Comparison of ENCODE assay signal across 8 cellular contexts in the genomic region with DNA sequence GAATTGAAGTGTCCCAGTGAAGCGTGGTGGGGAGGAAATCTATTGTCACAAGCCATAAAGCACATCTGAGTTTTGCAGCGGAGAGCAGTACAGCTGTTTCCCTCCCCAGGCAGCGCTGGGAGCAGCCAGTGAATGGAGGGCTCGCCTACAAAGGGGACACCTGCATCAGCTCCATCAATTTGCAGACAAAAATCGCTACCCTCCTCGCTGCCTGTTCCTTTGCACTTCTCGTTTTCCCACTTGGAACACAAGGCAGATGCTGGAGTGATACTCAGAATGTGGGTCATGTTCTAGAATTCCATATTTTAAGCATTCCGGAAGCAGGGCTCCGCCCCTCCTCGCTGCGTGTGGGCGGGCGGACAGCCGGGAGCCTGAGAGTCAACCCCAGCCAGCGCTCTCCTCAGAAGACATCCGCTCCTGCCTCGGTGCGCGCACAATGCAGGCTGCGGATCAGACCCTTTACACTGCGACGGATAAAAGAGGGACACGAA.
DNase-seq lines count a peak whose midpoint lies in the region; ATAC-seq and TF ChIP-seq lines count a peak whose summit lies in the region.

No MANE protein-coding gene starts in this region.

- TF ChIP-seq CTCF in body of pancreas (IDR thresholded peaks at IDR 0.05), result no peak
- TF ChIP-seq CTCF in left lung (IDR thresholded peaks at IDR 0.05), result no peak
- no peak for TF ChIP-seq CTCF in uterus (IDR thresholded peaks at IDR 0.05)

- no peaks in the 10 kb centered on the region for H3K27me3 ChIP-seq in body of pancreas
- H3K27me3 ChIP-seq in left lung, result no peaks in the 10 kb centered on the region
- H3K27me3 ChIP-seq in uterus, result no peaks in the 10 kb centered on the region

- TF ChIP-seq POLR2A in body of pancreas (IDR thresholded peaks at IDR 0.05), result no peak
- TF ChIP-seq POLR2A in uterus (IDR thresholded peaks at IDR 0.05), result no peak

- H3K9me3 ChIP-seq in body of pancreas (no peaks in the 10 kb centered on the region), left lung (no peaks in the 10 kb centered on the region), uterus (no peaks in the 10 kb centered on the region)

- ATAC-seq in GM21360 (IDR thresholded peaks at IDR 0.05; ENCODE audit: unreplicated experiment), result peak; percentile 89
- ATAC-seq in body of pancreas, result peak; percentile 33
- peak; percentile 73 for ATAC-seq in left lung
- no peak for ATAC-seq in GM19397 (IDR thresholded peaks at IDR 0.05; ENCODE audit: unreplicated experiment)
- ATAC-seq in GM18520 (IDR thresholded peaks at IDR 0.05; ENCODE audit: unreplicated experiment), result no peak

- H3K4me1 ChIP-seq in body of pancreas (no peaks in the 10 kb centered on the region), left lung (peaks cover 0 to 11% of the 10 kb centered on the region in 2 donors), uterus (no peaks in the 10 kb centered on the region)

- H3K27ac ChIP-seq in body of pancreas, result no peak overlapping the region
- no peak overlapping the region for H3K27ac ChIP-seq in left lung
- H3K27ac ChIP-seq in uterus, result no peak overlapping the region

- no peaks in the 10 kb centered on the region for H3K36me3 ChIP-seq in body of pancreas (replicated peaks in 1 of 2; ENCODE audit: insufficient read depth in 1 of 2, low read depth in 2 of 2)
- peaks cover 0 to 6% of the 10 kb centered on the region in 2 donors for H3K36me3 ChIP-seq in left lung
- no peaks in the 10 kb centered on the region for H3K36me3 ChIP-seq in uterus

- WGBS in body of pancreas, 2 donors, result 44 to 61% methylated on average over 23 of the region's 23 CpGs

- H3K4me3 ChIP-seq in body of pancreas (no peak overlapping the region), left lung (no peak overlapping the region), uterus (no peak overlapping the region)

- peak; percentile 33 for DNase-seq in CD1c-positive myeloid dendritic cell (ENCODE audit: extremely low spot score)
- peak; percentile 14 for DNase-seq in NCI-H1092 (lab: John Stamatoyannopoulos, UW)
- DNase-seq in body of pancreas, result no peak
- no peak for DNase-seq in left lung
- no peak for DNase-seq in uterus

- intact Hi-C loops in body of pancreas (cut with DNase I), result no loop called here
- intact Hi-C loops in left lung (cut with DNase I), result no loop called here
- intact Hi-C loops in uterus (cut with DNase I; ENCODE audit: low total_unique reads), result no loop called here

Comparison
In these comparisons a context has a peak if more than half of its experiments do, and no peak if none do; other contexts are left out.
1. DNase-seq: peak in CD1c-positive myeloid dendritic cell (single experiment) and NCI-H1092 (single experiment); none in body of pancreas (0 of 4), left lung (0 of 2) and uterus (0 of 2).
2. ATAC-seq: peak in GM21360 (single experiment), body of pancreas (single experiment) and left lung (single experiment); none in GM19397 (single experiment) and GM18520 (single experiment).